Comparison of ENCODE assay signal across 26 cellular contexts in genomic region chr21:37077403-37077802, GRCh38.
"Had no signal": no experiment of that assay in that cellular context is flagged by ENCODE, and none has a peak within 500 bp of the region (broad histone marks: within the 10 kb centered on the region; RNA-seq: fewer than 3 reads in every experiment).

No MANE protein-coding gene starts in this region.

- H3K27me3 ChIP-seq: esophagus squamous epithelium, gastrocnemius medialis, sigmoid colon, testis, uterus had no signal

- H3K27ac ChIP-seq: coronary artery, esophagus squamous epithelium, neural progenitor cell, sigmoid colon, testis, uterus, WERI-Rb-1 had no signal

- H3K4me1 ChIP-seq: testis, uterus had no signal

- H3K9me3 ChIP-seq: esophagus squamous epithelium, gastrocnemius medialis, mucosa of descending colon, sigmoid colon, testis had no signal

- ATAC-seq: gastrocnemius medialis; left colon; mucosa of descending colon; stimulated activated naive B cell treated with anti-CD40 and anti-IgM and Interleukin-4, amounts not matched to agents 10 μg/mL and 1 μg/mL and 100 μg/mL, for 72 hours; T-cell had no signal

- H3K27me3 Mint-ChIP-seq: activated T-cell treated with anti-CD3 and anti-CD28 coated beads, Interleukin-2, amount 50 U/mL, for 24 hours; stimulated activated naive B cell treated with anti-CD40 and anti-IgM and Interleukin-4, amounts not matched to agents 10 μg/mL and 1 μg/mL and 100 μg/mL, for 72 hours; T-cell had no signal

- H3K4me3 ChIP-seq: coronary artery, esophagus squamous epithelium, gastrocnemius medialis, mucosa of descending colon, neural progenitor cell, sigmoid colon, smooth muscle cell, testis, uterus had no signal

- H3K4me3 Mint-ChIP-seq: activated T-cell treated with anti-CD3 and anti-CD28 coated beads, Interleukin-2, amount 50 U/mL, for 24 hours; neural progenitor cell; stimulated activated naive B cell treated with anti-CD40 and anti-IgM and Interleukin-4, amounts not matched to agents 10 μg/mL and 1 μg/mL and 100 μg/mL, for 72 hours; T-cell; T-helper 2 cell treated with Interferon-gamma antibody and Interleukin-4, amounts not matched to agents 5 μg/mL and 100 μg/mL, for 36 hours had no signal

- DNase-seq: activated CD4-positive, alpha-beta T cell treated with anti-CD3 and anti-CD28 coated beads for 1 hour; activated CD4-positive, alpha-beta T cell treated with anti-CD3 and anti-CD28 coated beads, Interleukin-2, amount 50 U/mL, for 1 hour; activated naive CD4-positive, alpha-beta T cell treated with Interleukin-2 at 50 U/mL for 16 hours; activated T-cell treated with anti-CD3 and anti-CD28 coated beads, Interleukin-2, amount 50 U/mL, for 24 hours; aorta; central memory CD4-positive, alpha-beta T cell; esophagus squamous epithelium; hypothalamus; islet precursor cell; left colon; mesenchymal stem cell; mucosa of descending colon; sigmoid colon; stimulated activated CD4-positive, alpha-beta T cell treated with anti-CD3 and anti-CD28 coated beads, Interleukin-15, amount 100 ng/mL, for 24 hours; stimulated activated naive B cell treated with anti-CD40 and anti-IgM and Interleukin-4, amounts not matched to agents 10 μg/mL and 1 μg/mL and 100 μg/mL, for 72 hours; T-cell; testis; trophoblast cell; uterus had no signal

- H3K36me3 ChIP-seq: esophagus squamous epithelium, gastrocnemius medialis, neural progenitor cell, sigmoid colon, uterus had no signal

- H3K9me3 Mint-ChIP-seq: T-helper 2 cell treated with Interferon-gamma antibody and Interleukin-4, amounts not matched to agents 5 μg/mL and 100 μg/mL, for 36 hours had no signal

- FAIRE-seq: TTC549 had no signal

- H2AFZ ChIP-seq: neural progenitor cell had no signal

- H3K9ac ChIP-seq: neural progenitor cell had no signal

- H3K27ac Mint-ChIP-seq: activated T-cell treated with anti-CD3 and anti-CD28 coated beads, Interleukin-2, amount 50 U/mL, for 24 hours; neural progenitor cell; stimulated activated naive B cell treated with anti-CD40 and anti-IgM and Interleukin-4, amounts not matched to agents 10 μg/mL and 1 μg/mL and 100 μg/mL, for 72 hours; T-cell; T-helper 2 cell treated with Interferon-gamma antibody and Interleukin-4, amounts not matched to agents 5 μg/mL and 100 μg/mL, for 36 hours had no signal

- H3K4me2 ChIP-seq: neural progenitor cell, smooth muscle cell had no signal
